ENCODE assay signal across 8 cellular contexts in genomic region chr9:100472725-100473261, GRCh38. TPM values are rescaled to one million over a fixed set of nuclear protein-coding genes. Genes with fewer than 3 reads are reported as not detected.
DNase-seq lines count a peak whose midpoint lies in the region; ATAC-seq and TF ChIP-seq lines count a peak whose summit lies in the region.

Gene TMEFF1, plus strand, starts transcription at chr9:100473149. Its CDS starts 396 bp downstream, at chr9:100473545.

- H3K36me3 ChIP-seq in Panc1 (ENCODE audit: control insufficient read depth, insufficient read depth, low read length) (no peaks in the 10 kb centered on the region), heart right ventricle (no peaks in the 10 kb centered on the region), prostate gland (no peaks in the 10 kb centered on the region)

- ATAC-seq in HG03135 (IDR thresholded peaks at IDR 0.05; ENCODE audit: unreplicated experiment) (peak; percentile 58), Panc1 (peak; percentile 86), heart right ventricle (peak; percentile 46 to 85 (median 72))

- no TSS peak for BruUV-seq in Panc1 (replicated peaks; lab: Mats Ljungman, UMichigan)

- POLR2A ChIA-PET in Panc1 (lab: Charles Lee) = no interaction called here

- H3K27ac Mint-ChIP-seq in activated naive CD8-positive, alpha-beta T cell = no peak within 1 kb of the TSS

- H3K4me1 ChIP-seq in Panc1 (ENCODE audit: control insufficient read depth, insufficient read depth, low read length) (no peaks in the 10 kb centered on the region), heart right ventricle (peaks cover 0 to 9% (median 0%) of the 10 kb centered on the region in 9 donors), prostate gland (replicated peaks) (no peaks in the 10 kb centered on the region)

- TF ChIP-seq POLR2A in prostate gland (IDR thresholded peaks at IDR 0.05) = no peak

- CTCF ChIA-PET in Panc1 (lab: Charles Lee) = no interaction called here

- H3K4me3 ChIP-seq in Panc1 (ENCODE audit: low read depth in 2 of 2, low read length in 2 of 2) (peak within 1 kb of the TSS; percentile 50 to 58), heart right ventricle (peak within 1 kb of the TSS; percentile 58 to 67 (median 64)), prostate gland (peak within 1 kb of the TSS; percentile 45 to 51)

- H3K27ac ChIP-seq in Panc1 (ENCODE audit: low read length) (no peak within 1 kb of the TSS), heart right ventricle (no peak within 1 kb of the TSS), prostate gland (no peak within 1 kb of the TSS)

- DNase-seq in NCI-H2081 (lab: John Stamatoyannopoulos, UW) (peak; percentile 51 to 71), NCI-H2081 treated with DMSO at 0.1 percent for 48 hours (lab: John Stamatoyannopoulos, UW) (no peak), Panc1 (ENCODE audit: low read depth, low spot score) (no peak), heart right ventricle (peak in 1 of 2 donors; percentile 36), prostate gland (ENCODE audit: low spot score) (peak; percentile 6), COLO829 (ENCODE audit: low spot score) (no peak)

- peak; percentile 49 for TF ChIP-seq CTCF in Panc1 (IDR thresholded peaks at IDR 0.05)
- peak in 5 of 9 donors; percentile 21 to 45 (median 36) for TF ChIP-seq CTCF in heart right ventricle (IDR thresholded peaks at IDR 0.05)
- no peak for TF ChIP-seq CTCF in prostate gland (IDR thresholded peaks at IDR 0.05)

- 2% methylated on average over 37 to 51 of the region's 51 CpGs for WGBS in heart right ventricle, 2 donors
- 1% methylated on average over 32 of the region's 51 CpGs for whole genome bisulfite sequencing in prostate gland

- peaks cover 2% of the 10 kb centered on the region for H3K36me3 Mint-ChIP-seq in activated naive CD8-positive, alpha-beta T cell

- H3K4me3 Mint-ChIP-seq in activated naive CD8-positive, alpha-beta T cell = peak within 1 kb of the TSS; percentile 80

- H3K27me3 ChIP-seq in Panc1 (ENCODE audit: control insufficient read depth, insufficient read depth, low read length) = no peaks in the 10 kb centered on the region
- H3K27me3 ChIP-seq in heart right ventricle = peaks cover 0 to 35% (median 0%) of the 10 kb centered on the region in 7 donors
- no peaks in the 10 kb centered on the region for H3K27me3 ChIP-seq in prostate gland (replicated peaks; ENCODE audit: insufficient read depth)

- H3K27me3 Mint-ChIP-seq in activated naive CD8-positive, alpha-beta T cell = peaks cover 22% of the 10 kb centered on the region

- H3K9me3 ChIP-seq in Panc1 (ENCODE audit: control insufficient read depth, insufficient read depth, low read depth, low read length) = no peaks in the 10 kb centered on the region
- no peaks in the 10 kb centered on the region for H3K9me3 ChIP-seq in heart right ventricle
- H3K9me3 ChIP-seq in prostate gland = no peaks in the 10 kb centered on the region

- intact Hi-C loops in Panc1 (cut with micrococcal nuclease; ENCODE audit: unreplicated experiment) = no loop called here
- intact Hi-C loops in heart right ventricle (cut with DNase I) = no loop called here
- intact Hi-C loops in prostate gland (cut with DNase I) = loop anchor here (10.0 kb wide), 1 partner anchor 122 kb away; no protein-coding TSS in a partner anchor

- H3K9me3 Mint-ChIP-seq in activated naive CD8-positive, alpha-beta T cell (ENCODE audit: low read depth) = no peaks in the 10 kb centered on the region

- peaks cover 9% of the 10 kb centered on the region for H3K4me1 Mint-ChIP-seq in activated naive CD8-positive, alpha-beta T cell (ENCODE audit: low read depth)

- in situ Hi-C loops in Panc1 (cut with HindIII; ENCODE audit: low pct_unique_long_range_greater_than_20kb, low sequenced_read_pairs) = no loop called here

RNA-seq across cellular contexts. Expression of gene TMEFF1, which starts in this region (rescaled TPM):
- total RNA-seq in Panc1 (2021; ENCODE audit: unreplicated experiment) (2.2 TPM), heart right ventricle (under 1 TPM in 4 of 10 donors, not detected in 6; 0.16 to 0.60 (median 0.30) TPM), prostate gland (1 to 10 TPM; 1.7 to 2.7 TPM)
- 0.88 TPM for polyA plus RNA-seq in Panc1 (2012; ENCODE audit: insufficient read length)
- under 1 TPM in 1 of 2 donors, not detected in 1; 0.03 TPM for polyA plus RNA-seq in heart right ventricle

Comparison
In these comparisons a context has a peak if more than half of its experiments do, and no peak if none do; other contexts are left out.
1. DNase-seq: peak in NCI-H2081 (2 of 2) and prostate gland (single experiment); none in NCI-H2081 treated with DMSO at 0.1 percent for 48 hours (single experiment), Panc1 (single experiment) and COLO829 (single experiment).
2. Peak in ATAC-seq and H3K4me3 ChIP-seq in heart right ventricle; RNA of the gene not detected or under 1 TPM.
3. CTCF ChIP-seq: peak in Panc1 (single experiment) and heart right ventricle (5 of 9); none in prostate gland (0 of 4).
4. Peak in every context shown above with its lines, with median percentiles within 50 percentile points of each other: ATAC-seq and H3K4me3 ChIP-seq.